9 cellular contexts compared by ENCODE assay signal in genomic region chr12:11797317-11797913, GRCh38.
A peak's percentile ranks its signal among the peaks of the same experiment; 100 is the strongest.
DNase-seq lines count a peak whose midpoint lies in the region; ATAC-seq, FAIRE-seq and TF ChIP-seq lines count a peak whose summit lies in the region.
"Had no signal": no experiment of that assay in that cellular context is flagged by ENCODE, and none has a peak within 500 bp of the region (broad histone marks: within the 10 kb centered on the region; RNA-seq: fewer than 3 reads in every experiment).

No MANE protein-coding gene starts in this region.

- H2AFZ ChIP-seq in PC-3 (ENCODE audit: low read length): no peak overlapping the region

- peak overlapping the region in 10 of 12 donors; percentile 1 to 75 (median 34) for H3K27ac ChIP-seq in heart left ventricle
- H3K27ac ChIP-seq in ascending aorta: peak overlapping the region; percentile 80 to 91
- no peak overlapping the region for H3K27ac ChIP-seq in PC-3 (ENCODE audit: low read length)

- no peak overlapping the region for H3K4me2 ChIP-seq in PC-3 (ENCODE audit: low read length)

- no peaks in the 10 kb centered on the region for H3K9me2 ChIP-seq in PC-3 (replicated peaks; ENCODE audit: low read length)

- H3K27me3 ChIP-seq in heart left ventricle: no peaks in the 10 kb centered on the region
- no peaks in the 10 kb centered on the region for H3K27me3 ChIP-seq in ascending aorta
- no peaks in the 10 kb centered on the region for H3K27me3 ChIP-seq in PC-3 (ENCODE audit: low read length)

- no peak for FAIRE-seq in HTR-8/SVneo (lab: Jason Lieb, UNC)

- ATAC-seq in heart left ventricle: peak in 3 of 4 donors; percentile 20 to 71 (median 44)
- no peak for ATAC-seq in PC-3

- TF ChIP-seq CTCF in heart left ventricle (IDR thresholded peaks at IDR 0.05) (no peak), ascending aorta (IDR thresholded peaks at IDR 0.05) (no peak), PC-3 (conservative IDR thresholded peaks at IDR 0.05; ENCODE audit: low read depth, low read length) (no peak)

- no TSS peak for BruUV-seq in PC-3 (replicated peaks; lab: Mats Ljungman, UMichigan)

- H3K9me3 ChIP-seq in heart left ventricle: no peaks in the 10 kb centered on the region
- H3K9me3 ChIP-seq in ascending aorta: no peaks in the 10 kb centered on the region
- no peaks in the 10 kb centered on the region for H3K9me3 ChIP-seq in PC-3 (ENCODE audit: low read length)

- DNase-seq in heart left ventricle (peak in 1 of 5 donors; percentile 47), cardiac septum (ENCODE audit: low spot score) (no peak), ascending aorta (ENCODE audit: low spot score in 2 of 2) (peak in 1 of 2 donors; percentile 82), lung microvascular endothelial cell (ENCODE audit: low read depth in 2 of 2) (peak; percentile 27 to 48), PC-3 (no peak), HEK293T (ENCODE audit: extremely low spot score) (no peak), HTR-8/SVneo (ENCODE audit: insufficient read length, low spot score) (no peak)
- DNase-seq in stimulated activated CD4-positive, alpha-beta T cell treated with anti-CD3 and anti-CD28 coated beads, Interleukin-4, amount 100 ng/mL, for 1 hour: no peak
- DNase-seq: activated naive CD8-positive, alpha-beta T cell treated with anti-CD3 and anti-CD28 coated beads, Interleukin-2, amount 10 ng/mL, durations not matched to agents 7 days and 5 days had no signal

- POLR2A ChIA-PET in PC-3 (lab: Charles Lee; ENCODE audit: unreplicated experiment): no interaction called here
- POLR2A ChIA-PET in HEK293T (lab: Yijun Ruan, JAX): no interaction called here

- H3K36me3 ChIP-seq in heart left ventricle: peaks cover 0 to 4% (median 0%) of the 10 kb centered on the region in 9 donors
- no peaks in the 10 kb centered on the region for H3K36me3 ChIP-seq in ascending aorta
- no peaks in the 10 kb centered on the region for H3K36me3 ChIP-seq in PC-3 (ENCODE audit: low read depth, low read length)

- CTCF ChIA-PET in PC-3 (lab: Charles Lee): no interaction called here
- CTCF ChIA-PET in HEK293T (lab: Yijun Ruan, JAX): no interaction called here

- peaks cover 9% of the 10 kb centered on the region for H3F3A ChIP-seq in PC-3 (ENCODE audit: low read length, unreplicated experiment)

- H3K79me2 ChIP-seq in PC-3 (ENCODE audit: low read length): no peaks in the 10 kb centered on the region

- peaks cover 0 to 81% (median 54%) of the 10 kb centered on the region in 12 donors for H3K4me1 ChIP-seq in heart left ventricle
- peaks cover 30 to 48% of the 10 kb centered on the region in 2 donors for H3K4me1 ChIP-seq in ascending aorta
- peaks cover 39% of the 10 kb centered on the region for H3K4me1 ChIP-seq in PC-3 (ENCODE audit: insufficient read depth, low read length)

- intact Hi-C loops in heart left ventricle (cut with DNase I): loop anchor here in 1 of 10 donors (5.0 kb wide), 1 partner anchor 135 kb away; no protein-coding TSS in a partner anchor
- intact Hi-C loops in cardiac septum (cut with DNase I): loop anchor here (5.0 kb wide), 1 partner anchor 125 kb away; no protein-coding TSS in a partner anchor
- intact Hi-C loops in ascending aorta (cut with DNase I): loop anchor here (5.0 to 10.0 kb wide), 3 partner anchors 35 to 143 kb away; no protein-coding TSS in a partner anchor
- intact Hi-C loops in PC-3 (cut with micrococcal nuclease): loop anchor here (5.0 to 10.0 kb wide), 3 partner anchors 87 to 235 kb away; no protein-coding TSS in a partner anchor

- H3K4me3 ChIP-seq in heart left ventricle (no peak overlapping the region), ascending aorta (no peak overlapping the region), PC-3 (ENCODE audit: low read length) (no peak overlapping the region)

- WGBS in heart left ventricle, 4 donors: 68 to 79% (median 69%) methylated on average over 5 of the region's 5 CpGs

- H4K20me1 ChIP-seq in PC-3 (ENCODE audit: low read length): no peaks in the 10 kb centered on the region

- no peak for TF ChIP-seq POLR2A in heart left ventricle (IDR thresholded peaks at IDR 0.05)

- H3K9ac ChIP-seq in PC-3 (ENCODE audit: low read length): no peak overlapping the region

TF ChIP-seq in HEK293T, 16 proteins besides CTCF, POLR2A, EP300 and RAD21:
- TF ChIP-seq L3MBTL2 (conservative IDR thresholded peaks at IDR 0.05) (no peak), LEF1 (IDR thresholded peaks at IDR 0.05; ENCODE audit: borderline replicate concordance) (no peak), FOXM1 (IDR thresholded peaks at IDR 0.05; ENCODE audit: borderline replicate concordance) (no peak), TARDBP (IDR thresholded peaks at IDR 0.05) (no peak), HDGF (IDR thresholded peaks at IDR 0.05; ENCODE audit: borderline replicate concordance) (no peak), CTBP1 (IDR thresholded peaks at IDR 0.05; ENCODE audit: borderline replicate concordance) (no peak), BHLHE40 (IDR thresholded peaks at IDR 0.05; ENCODE audit: borderline replicate concordance) (no peak), FOXK2 (IDR thresholded peaks at IDR 0.05) (no peak), ARNT (IDR thresholded peaks at IDR 0.05) (no peak), PKNOX1 (IDR thresholded peaks at IDR 0.05) (no peak), NFRKB (IDR thresholded peaks at IDR 0.05) (no peak), FOXA1 (IDR thresholded peaks at IDR 0.05) (no peak), SUZ12 (IDR thresholded peaks at IDR 0.05) (no peak), SP1 (IDR thresholded peaks at IDR 0.05) (no peak), ZNF384 (IDR thresholded peaks at IDR 0.05) (no peak), ELF4 (IDR thresholded peaks at IDR 0.05) (no peak)
TF ChIP-seq in HEK293T: peak in this region for 0.

Comparison
In these comparisons a context has a peak if more than half of its experiments do, and no peak if none do; other contexts are left out.
1. DNase-seq: peak in lung microvascular endothelial cell (2 of 2); none in cardiac septum (single experiment), stimulated activated CD4-positive, alpha-beta T cell treated with anti-CD3 and anti-CD28 coated beads, Interleukin-4, amount 100 ng/mL, for 1 hour (single experiment), PC-3 (single experiment), HEK293T (single experiment) and HTR-8/SVneo (single experiment).